8 cellular contexts compared by ENCODE assay signal in the genomic region with DNA sequence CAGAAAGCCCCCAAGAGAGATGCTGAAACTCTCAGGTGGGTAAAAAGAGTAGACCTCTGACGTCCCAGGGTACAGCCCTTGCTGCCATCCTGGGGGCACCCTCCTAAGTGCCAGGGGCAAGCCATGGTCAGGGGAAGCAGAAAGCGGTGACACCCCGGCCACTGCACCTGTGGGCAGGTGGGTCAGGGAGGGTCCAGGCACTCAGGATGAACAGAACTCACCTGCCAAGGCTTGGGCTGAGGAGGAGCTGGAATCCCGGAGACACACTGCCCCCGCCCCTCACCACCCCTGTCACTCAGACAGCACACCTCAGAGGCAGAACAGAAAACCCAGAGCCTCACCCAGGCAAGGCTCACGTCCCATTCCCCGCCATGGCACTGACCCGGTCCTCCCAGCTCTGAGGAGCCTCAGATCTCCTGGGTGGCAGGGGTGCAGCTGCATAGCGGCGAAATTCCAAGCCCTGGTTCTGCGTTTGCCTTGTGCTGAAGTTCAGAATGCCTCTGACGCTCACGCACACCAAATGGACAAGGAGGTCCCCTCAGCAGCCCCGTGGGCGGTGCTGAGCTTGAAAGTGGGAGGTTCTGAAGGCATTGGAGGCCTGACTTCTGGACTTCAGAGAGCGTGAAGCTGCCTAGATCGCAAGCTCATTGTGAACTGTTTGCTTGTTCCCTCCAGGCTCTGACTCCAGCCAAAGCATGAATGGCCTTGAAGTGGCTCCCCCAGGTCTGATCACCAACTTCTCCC. TPM values are rescaled to one million over a fixed set of nuclear protein-coding genes. Genes with fewer than 3 reads are reported as not detected.
DNase-seq lines count a peak whose midpoint lies in the region; ATAC-seq and TF ChIP-seq lines count a peak whose summit lies in the region.

No MANE protein-coding gene starts in this region.

- TF ChIP-seq CTCF in OCI-LY1 (IDR thresholded peaks at IDR 0.05; ENCODE audit: low read length) (peak; percentile 21; the same call in 1 of the 2 replicates), heart left ventricle (IDR thresholded peaks at IDR 0.05) (peak in 2 of 12 donors; percentile 12 to 18), gastrocnemius medialis (IDR thresholded peaks at IDR 0.05 in 4 of 5, conservative IDR thresholded peaks at IDR 0.05 in 1 of 5) (peak in 2 of 5 experiments; percentile 16 to 33), MM.1S (IDR thresholded peaks at IDR 0.05; ENCODE audit: low read length) (no peak; the same call in 1 of the 2 replicates)

- H3K9me2 ChIP-seq in OCI-LY1 (ENCODE audit: low read depth, low read length) (no peaks in the 10 kb centered on the region), MM.1S (replicated peaks; ENCODE audit: insufficient read depth, low read length) (no peaks in the 10 kb centered on the region)

- H3K79me2 ChIP-seq in OCI-LY1 (ENCODE audit: insufficient read depth, low read length) (no peaks in the 10 kb centered on the region), MM.1S (ENCODE audit: low read length) (no peaks in the 10 kb centered on the region)

- in situ Hi-C loops in gastrocnemius medialis (cut with MboI; ENCODE audit: low sequenced_read_pairs in 4 of 4): no loop called here

- WGBS in heart left ventricle, 4 donors: 59 to 74% (median 64%) methylated on average over 14 to 17 of the region's 17 CpGs

- ATAC-seq in GM18511 (IDR thresholded peaks at IDR 0.05; ENCODE audit: unreplicated experiment): peak; percentile 26
- no peak for ATAC-seq in heart left ventricle
- ATAC-seq in gastrocnemius medialis: peak in 1 of 2 donors; percentile 15
- no peak for ATAC-seq in GM21619 (IDR thresholded peaks at IDR 0.05; ENCODE audit: unreplicated experiment)

- DNase-seq in heart left ventricle: peak in 3 of 5 donors; percentile 30 to 62 (median 38)
- no peak for DNase-seq in gastrocnemius medialis
- no peak for DNase-seq in MM.1S
- no peak for DNase-seq in NCI-H2196 (lab: John Stamatoyannopoulos, UW; ENCODE audit: unreplicated experiment)
- no peak for DNase-seq in Ammon's horn (ENCODE audit: low spot score)

- intact Hi-C loops in heart left ventricle (cut with DNase I): loop anchor here in 2 of 10 donors (2.0 to 5.0 kb wide), 3 partner anchors 25 to 52 kb away; a partner anchor contains a TSS
- intact Hi-C loops in gastrocnemius medialis (cut with DNase I; ENCODE audit: low total_unique reads): no loop called here

- TF ChIP-seq POLR2A in heart left ventricle (IDR thresholded peaks at IDR 0.05) (no peak), gastrocnemius medialis (IDR thresholded peaks at IDR 0.05) (no peak)

- H4K20me1 ChIP-seq in OCI-LY1 (ENCODE audit: insufficient read depth, low read length) (no peaks in the 10 kb centered on the region), MM.1S (ENCODE audit: insufficient read depth, low read length) (no peaks in the 10 kb centered on the region)

- H3K27me3 ChIP-seq in OCI-LY1 (ENCODE audit: insufficient read depth, low read length) (no peaks in the 10 kb centered on the region), heart left ventricle (no peaks in the 10 kb centered on the region), gastrocnemius medialis (no peaks in the 10 kb centered on the region), MM.1S (replicated peaks; ENCODE audit: insufficient read depth, low read length) (peaks cover 31% of the 10 kb centered on the region)

- no peaks in the 10 kb centered on the region for H3K36me3 ChIP-seq in OCI-LY1 (ENCODE audit: insufficient read depth, low read length)
- H3K36me3 ChIP-seq in heart left ventricle: peaks cover 0 to 52% (median 36%) of the 10 kb centered on the region in 9 donors
- H3K36me3 ChIP-seq in gastrocnemius medialis: no peaks in the 10 kb centered on the region
- no peaks in the 10 kb centered on the region for H3K36me3 ChIP-seq in MM.1S (replicated peaks; ENCODE audit: insufficient read depth, low read length)

- no peak overlapping the region for H3K4me3 ChIP-seq in OCI-LY1 (ENCODE audit: low read depth, low read length, poor library complexity, severe bottlenecking)
- H3K4me3 ChIP-seq in heart left ventricle: no peak overlapping the region
- H3K4me3 ChIP-seq in gastrocnemius medialis: no peak overlapping the region
- H3K4me3 ChIP-seq in MM.1S (ENCODE audit: low read length): no peak overlapping the region

- H3K27ac ChIP-seq in OCI-LY1 (ENCODE audit: low read depth, low read length, poor library complexity, severe bottlenecking): no peak overlapping the region
- H3K27ac ChIP-seq in heart left ventricle: peak overlapping the region; percentile 50 to 98 (median 84)
- peak overlapping the region; percentile 29 to 67 (median 59) for H3K27ac ChIP-seq in gastrocnemius medialis
- H3K27ac ChIP-seq in MM.1S (ENCODE audit: low read length): no peak overlapping the region

- H2AFZ ChIP-seq in OCI-LY1 (ENCODE audit: low read length) (no peak overlapping the region), MM.1S (ENCODE audit: low read length) (no peak overlapping the region)

- H3K9ac ChIP-seq in OCI-LY1 (ENCODE audit: low read length) (no peak overlapping the region), MM.1S (ENCODE audit: low read length) (no peak overlapping the region)

- no peaks in the 10 kb centered on the region for H3F3A ChIP-seq in OCI-LY1 (ENCODE audit: insufficient read depth, low read length)
- H3F3A ChIP-seq in MM.1S (ENCODE audit: insufficient read depth, low read length): no peaks in the 10 kb centered on the region

- no peaks in the 10 kb centered on the region for H3K4me1 ChIP-seq in OCI-LY1 (ENCODE audit: insufficient read depth, low read length, severe bottlenecking)
- peaks cover 32 to 95% (median 86%) of the 10 kb centered on the region in 12 donors for H3K4me1 ChIP-seq in heart left ventricle
- peaks cover 15 to 28% of the 10 kb centered on the region in 2 donors for H3K4me1 ChIP-seq in gastrocnemius medialis
- H3K4me1 ChIP-seq in MM.1S (ENCODE audit: low read length): no peaks in the 10 kb centered on the region

- H3K4me2 ChIP-seq in OCI-LY1 (ENCODE audit: low read length) (no peak overlapping the region), MM.1S (ENCODE audit: low read depth, low read length) (no peak overlapping the region)

- H3K9me3 ChIP-seq in OCI-LY1 (ENCODE audit: low read length) (no peaks in the 10 kb centered on the region), heart left ventricle (no peaks in the 10 kb centered on the region), gastrocnemius medialis (no peaks in the 10 kb centered on the region), MM.1S (replicated peaks; ENCODE audit: insufficient read depth, low read length) (no peaks in the 10 kb centered on the region)

RNA-seq across cellular contexts. Expression of a gene that starts 4.3 kb away (rescaled TPM):
- total RNA-seq in heart left ventricle (under 1 TPM in 6 of 9 donors, not detected in 3; 0.10 to 0.36 (median 0.24) TPM), gastrocnemius medialis (under 1 TPM in 1 of 4 donors, not detected in 3; 0.20 TPM)
- 1 to 10 TPM in 1 of 2 donors, under 1 TPM in 1; 0.26 to 8.0 TPM for polyA plus RNA-seq in heart left ventricle

RNA-seq across cellular contexts. Expression of a gene that starts 25.1 kb away (rescaled TPM):
- total RNA-seq in heart left ventricle: 100 to 1,000 TPM in 7 of 9 donors, 10 to 100 TPM in 2; 97.1 to 225 (median 158) TPM
- 100 to 1,000 TPM; 115 to 293 TPM for polyA plus RNA-seq in heart left ventricle
- 10 to 100 TPM in 2 of 4 donors, 1 to 10 TPM in 2; 5.3 to 15.5 (median 9.9) TPM for total RNA-seq in gastrocnemius medialis

RNA-seq across cellular contexts. Expression of a gene that starts 51.1 kb away (rescaled TPM):
- total RNA-seq in heart left ventricle (1 to 10 TPM; 2.4 to 5.2 (median 3.7) TPM), gastrocnemius medialis (1 to 10 TPM; 3.0 to 5.5 (median 3.5) TPM)
- polyA plus RNA-seq in heart left ventricle: 1 to 10 TPM; 2.8 to 3.4 TPM

Comparison
In these comparisons a context has a peak if more than half of its experiments do, and no peak if none do; other contexts are left out.
1. H3K27ac ChIP-seq: peak in heart left ventricle (12 of 12) and gastrocnemius medialis (4 of 4); none in OCI-LY1 (single experiment) and MM.1S (single experiment).
2. DNase-seq: peak in heart left ventricle (3 of 5); none in gastrocnemius medialis (0 of 2), MM.1S (single experiment), NCI-H2196 (single experiment) and Ammon's horn (single experiment).
3. RNA of a gene that starts 25.1 kb away (total RNA-seq): 97.1 to 225 TPM in heart left ventricle; 5.3 to 15.5 TPM in gastrocnemius medialis; every median in the first group is over 4 times any median in the second.